In genomic region chr9:37784640-37785483, GRCh38 we compare ENCODE assay signal across 8 cellular contexts. TPM values are rescaled to one million over a fixed set of nuclear protein-coding genes. Genes with fewer than 3 reads are reported as not detected.
A peak's percentile ranks its signal among the peaks of the same experiment; 100 is the strongest.
DNase-seq lines count a peak whose midpoint lies in the region; ATAC-seq and TF ChIP-seq lines count a peak whose summit lies in the region.

Gene EXOSC3, minus strand, starts transcription at chr9:37785064. Its CDS starts 20 bp downstream, at chr9:37785044.

- DNase-seq in RKO (ENCODE audit: low spot score) (peak; percentile 94), fibroblast of mammary gland (ENCODE audit: low read depth) (peak; percentile 91), natural killer cell (peak; percentile 81)
- peak; percentile 85 for DNase-seq in activated T-helper 1 cell treated with anti-CD3 and anti-CD28 coated beads, Interleukin-12 subunit alpha, Interleukin-12 subunit beta, Interleukin-2, Interleukin-4 antibody, amounts not matched to agents 30 ng/mL and 10 ng/mL and 1 ng/mL, durations not matched to agents 14 hours and 24 hours and 36 hours (ENCODE audit: low spot score)
- DNase-seq in stimulated activated naive CD8-positive, alpha-beta T cell treated with anti-CD3 and anti-CD28 coated beads, Interleukin-15, Interleukin-2, amounts not matched to agents 100 U/mL and 50 U/mL, for 24 hours = peak; percentile 90

- H3K9me2 ChIP-seq in DOHH2 (replicated peaks; ENCODE audit: control insufficient read depth, low read length) = no peaks in the 10 kb centered on the region

- peaks cover 16% of the 10 kb centered on the region; the same call in 1 of the 2 replicates for H4K20me1 ChIP-seq in DOHH2 (ENCODE audit: control insufficient read depth, insufficient read depth, low read depth, low read length)

- peak; percentile 8 for TF ChIP-seq CTCF in DOHH2 (IDR thresholded peaks at IDR 0.05; ENCODE audit: low read depth, low read length, poor library complexity, severe bottlenecking)
- TF ChIP-seq CTCF in fibroblast of mammary gland (conservative IDR thresholded peaks at IDR 0.05; ENCODE audit: control insufficient read depth, insufficient read depth, low read depth, low read length) = no peak
- no peak for TF ChIP-seq CTCF in natural killer cell (IDR thresholded peaks at IDR 0.05)

- H3K9me3 ChIP-seq in DOHH2 (ENCODE audit: control insufficient read depth, insufficient read depth, low read length) (no peaks in the 10 kb centered on the region), KOPT-K1 (ENCODE audit: insufficient read depth, low read length, poor library complexity, severe bottlenecking) (no peaks in the 10 kb centered on the region)

- intact Hi-C loops in activated T-helper 1 cell treated with anti-CD3 and anti-CD28 coated beads, Interleukin-12 subunit alpha, Interleukin-12 subunit beta, Interleukin-2, Interleukin-4 antibody, amounts not matched to agents 30 ng/mL and 10 ng/mL and 1 ng/mL, durations not matched to agents 14 hours and 24 hours and 36 hours (cut with micrococcal nuclease) = loop anchor here (1.0 to 10.0 kb wide), 5 partner anchors 15 to 300 kb away; partner anchors contain the start of genes DCAF10, POLR1E, SLC25A51 and TOMM5
- intact Hi-C loops in natural killer cell (cut with micrococcal nuclease) = loop anchor here (1.0 kb wide), 1 partner anchor 15 kb away; the partner anchor contains the start of gene DCAF10

- H3K27ac Mint-ChIP-seq in activated T-helper 1 cell treated with anti-CD3 and anti-CD28 coated beads, Interleukin-12 subunit alpha, Interleukin-12 subunit beta, Interleukin-2, Interleukin-4 antibody, amounts not matched to agents 30 ng/mL and 10 ng/mL and 1 ng/mL, durations not matched to agents 14 hours and 24 hours and 36 hours = peak within 1 kb of the TSS; percentile 97
- H3K27ac Mint-ChIP-seq in natural killer cell = peak within 1 kb of the TSS; percentile 96 to 99

- peak within 1 kb of the TSS; percentile 67 for H3K27ac ChIP-seq in DOHH2 (ENCODE audit: low read depth, low read length)
- H3K27ac ChIP-seq in KOPT-K1 (ENCODE audit: low read depth, low read length, poor library complexity, severe bottlenecking) = peak within 1 kb of the TSS; percentile 75

- H3K4me2 ChIP-seq in DOHH2 (ENCODE audit: low read length) = peak within 1 kb of the TSS; percentile 68

- H3K36me3 Mint-ChIP-seq in activated T-helper 1 cell treated with anti-CD3 and anti-CD28 coated beads, Interleukin-12 subunit alpha, Interleukin-12 subunit beta, Interleukin-2, Interleukin-4 antibody, amounts not matched to agents 30 ng/mL and 10 ng/mL and 1 ng/mL, durations not matched to agents 14 hours and 24 hours and 36 hours (ENCODE audit: low read depth) = peaks cover 32% of the 10 kb centered on the region
- peaks cover 21% of the 10 kb centered on the region for H3K36me3 Mint-ChIP-seq in natural killer cell

- H3K4me1 Mint-ChIP-seq in activated T-helper 1 cell treated with anti-CD3 and anti-CD28 coated beads, Interleukin-12 subunit alpha, Interleukin-12 subunit beta, Interleukin-2, Interleukin-4 antibody, amounts not matched to agents 30 ng/mL and 10 ng/mL and 1 ng/mL, durations not matched to agents 14 hours and 24 hours and 36 hours (ENCODE audit: low read depth) = peaks cover 40% of the 10 kb centered on the region
- H3K4me1 Mint-ChIP-seq in natural killer cell = peaks cover 35 to 40% of the 10 kb centered on the region in 2 donors

- peak; percentile 89 for ATAC-seq in GM21737 (IDR thresholded peaks at IDR 0.05; ENCODE audit: unreplicated experiment)
- ATAC-seq in natural killer cell = peak; percentile 89 to 92 (median 92)
- ATAC-seq in stimulated activated naive CD8-positive, alpha-beta T cell treated with anti-CD3 and anti-CD28 coated beads, Interleukin-15, Interleukin-2, amounts not matched to agents 100 U/mL and 50 U/mL, for 24 hours = peak; percentile 93

- H3K36me3 ChIP-seq in DOHH2 (ENCODE audit: control insufficient read depth, low read length) (peaks cover 48% of the 10 kb centered on the region), KOPT-K1 (ENCODE audit: insufficient read depth, low read length) (peaks cover 37% of the 10 kb centered on the region)

- H3K9me3 Mint-ChIP-seq in activated T-helper 1 cell treated with anti-CD3 and anti-CD28 coated beads, Interleukin-12 subunit alpha, Interleukin-12 subunit beta, Interleukin-2, Interleukin-4 antibody, amounts not matched to agents 30 ng/mL and 10 ng/mL and 1 ng/mL, durations not matched to agents 14 hours and 24 hours and 36 hours = no peaks in the 10 kb centered on the region
- no peaks in the 10 kb centered on the region for H3K9me3 Mint-ChIP-seq in natural killer cell

- H3K27me3 Mint-ChIP-seq in activated T-helper 1 cell treated with anti-CD3 and anti-CD28 coated beads, Interleukin-12 subunit alpha, Interleukin-12 subunit beta, Interleukin-2, Interleukin-4 antibody, amounts not matched to agents 30 ng/mL and 10 ng/mL and 1 ng/mL, durations not matched to agents 14 hours and 24 hours and 36 hours (ENCODE audit: insufficient read depth) = no peaks in the 10 kb centered on the region
- peaks cover 0 to 2% of the 10 kb centered on the region in 2 donors for H3K27me3 Mint-ChIP-seq in natural killer cell (ENCODE audit: low read depth in 2 of 2)

- peaks cover 53% of the 10 kb centered on the region for H3K79me2 ChIP-seq in DOHH2 (ENCODE audit: control insufficient read depth, low read length)

- no peaks in the 10 kb centered on the region for H3F3A ChIP-seq in DOHH2 (ENCODE audit: control insufficient read depth, insufficient read depth)

- H3K4me3 Mint-ChIP-seq in activated T-helper 1 cell treated with anti-CD3 and anti-CD28 coated beads, Interleukin-12 subunit alpha, Interleukin-12 subunit beta, Interleukin-2, Interleukin-4 antibody, amounts not matched to agents 30 ng/mL and 10 ng/mL and 1 ng/mL, durations not matched to agents 14 hours and 24 hours and 36 hours = peak within 1 kb of the TSS; percentile 99
- H3K4me3 Mint-ChIP-seq in natural killer cell = peak within 1 kb of the TSS; percentile 98

- H3K4me1 ChIP-seq in DOHH2 (ENCODE audit: control insufficient read depth, low read length) = peaks cover 28% of the 10 kb centered on the region

- H3K4me3 ChIP-seq in DOHH2 (ENCODE audit: low read length) = peak within 1 kb of the TSS; percentile 91
- peak within 1 kb of the TSS; percentile 95 for H3K4me3 ChIP-seq in fibroblast of mammary gland (ENCODE audit: control insufficient read depth, low read depth, low read length)

- H3K27me3 ChIP-seq in DOHH2 (ENCODE audit: control insufficient read depth, low read length) = no peaks in the 10 kb centered on the region

RNA-seq across cellular contexts. Expression of gene EXOSC3, which starts in this region (rescaled TPM):
- 94.8 and 116 TPM in 2 replicates for total RNA-seq in activated T-helper 1 cell treated with anti-CD3 and anti-CD28 coated beads, Interleukin-12 subunit alpha, Interleukin-12 subunit beta, Interleukin-2, Interleukin-4 antibody, amounts not matched to agents 30 ng/mL and 10 ng/mL and 1 ng/mL, durations not matched to agents 14 hours and 24 hours and 36 hours
- 10 to 100 TPM; 20.3 to 42.7 (median 24.5) TPM for total RNA-seq in natural killer cell

Comparison
In these comparisons a context has a peak if more than half of its experiments do, and no peak if none do; other contexts are left out.
1. Peak in every context shown above with its lines: DNase-seq, ATAC-seq, H3K4me3 ChIP-seq and H3K27ac ChIP-seq.